ENCODE assay signal across 14 cellular contexts in the genomic region with DNA sequence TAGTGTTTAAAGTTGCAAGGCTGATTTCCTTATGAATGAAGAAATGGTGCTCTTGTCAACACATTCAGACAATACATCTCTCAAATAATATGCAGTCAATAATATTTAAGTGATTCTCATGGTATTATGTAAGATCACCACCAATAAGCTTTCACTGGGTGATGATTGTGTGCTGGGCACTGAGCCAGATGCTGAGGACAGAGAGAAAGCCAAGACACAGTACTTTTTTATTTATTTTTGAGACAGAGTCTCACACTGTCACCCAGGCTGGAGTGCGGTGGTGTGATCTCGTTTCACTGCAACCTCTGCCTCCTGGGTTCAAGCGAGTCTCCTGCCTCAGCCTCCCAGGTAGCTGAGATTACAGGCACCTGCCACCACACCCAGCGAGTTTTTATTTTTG.
"Had no signal": no experiment of that assay in that cellular context is flagged by ENCODE, and none has a peak within 500 bp of the region (broad histone marks: within the 10 kb centered on the region; RNA-seq: fewer than 3 reads in every experiment).

No MANE protein-coding gene starts in this region.

- ATAC-seq: activated naive CD4-positive, alpha-beta T cell treated with anti-CD3 and anti-CD28 coated beads, Interleukin-2, amount 50 U/mL, for 72 hours; body of pancreas; effector memory CD8-positive, alpha-beta T cell; stimulated activated naive CD8-positive, alpha-beta T cell treated with anti-CD3 and anti-CD28 coated beads, Interleukin-15, amount 100 ng/mL, for 72 hours; WTC11 had no signal

- H3K4me1 ChIP-seq: body of pancreas, neural progenitor cell, uterus had no signal

- H3K27me3 ChIP-seq: body of pancreas, hepatocyte, neural progenitor cell, ovary, uterus had no signal

- H3K27ac ChIP-seq: body of pancreas, hepatocyte, neural progenitor cell, ovary, thoracic aorta, uterus had no signal

- H3K9me3 ChIP-seq: body of pancreas, ovary, thoracic aorta, uterus had no signal

- H3K4me3 ChIP-seq: body of pancreas, hepatocyte, neural progenitor cell, ovary, thoracic aorta, uterus had no signal

- DNase-seq: activated CD4-positive, alpha-beta T cell treated with anti-CD3 and anti-CD28 coated beads for 48 hours; amniotic stem cell; effector memory CD8-positive, alpha-beta T cell; erythroblast; ovary; stimulated activated CD4-positive, alpha-beta T cell treated with anti-CD3 and anti-CD28 coated beads, Interleukin-4, amount 100 ng/mL, for 24 hours; stimulated activated naive CD8-positive, alpha-beta T cell treated with anti-CD3 and anti-CD28 coated beads, Interleukin-15, amount 100 ng/mL, for 72 hours; uterus had no signal

- H3K36me3 ChIP-seq: neural progenitor cell, ovary, thoracic aorta, uterus had no signal
